Comparison of ENCODE assay signal across 21 cellular contexts in genomic region chr19:16033136-16033530, GRCh38.
"Had no signal": no experiment of that assay in that cellular context is flagged by ENCODE, and none has a peak within 500 bp of the region (broad histone marks: within the 10 kb centered on the region; RNA-seq: fewer than 3 reads in every experiment).

No MANE protein-coding gene starts in this region.

- H3K9me3 ChIP-seq: SK-N-SH had no signal

- H3K27ac Mint-ChIP-seq: IgD-negative memory B cell had no signal

- H3K9me3 Mint-ChIP-seq: IgD-negative memory B cell had no signal

- DNase-seq: KBM-7, MV-4-11, NCI-H1048, NCI-H1105, NCI-H1417, NCI-H1436 treated with DMSO at 0.1 percent for 48 hours, NCI-H1694 treated with DMSO at 0.1 percent for 48 hours, NCI-H1930, NCI-H2081, NCI-H2107, NCI-H2227 treated with DMSO at 0.1 percent for 48 hours, NCI-H524, NCI-H526 treated with DMSO at 0.1 percent for 48 hours, NCI-H748 treated with DMSO at 0.1 percent for 48 hours, PC-3, SHP77 had no signal

- H3K4me3 Mint-ChIP-seq: IgD-negative memory B cell had no signal

- ATAC-seq: Panc1, PC-3 had no signal

- H3K27ac ChIP-seq: HL-60, RWPE1 had no signal

- H3K36me3 Mint-ChIP-seq: IgD-negative memory B cell had no signal

- H3K4me1 Mint-ChIP-seq: IgD-negative memory B cell had no signal
